ENCODE assay signal across 8 cellular contexts in the genomic region with DNA sequence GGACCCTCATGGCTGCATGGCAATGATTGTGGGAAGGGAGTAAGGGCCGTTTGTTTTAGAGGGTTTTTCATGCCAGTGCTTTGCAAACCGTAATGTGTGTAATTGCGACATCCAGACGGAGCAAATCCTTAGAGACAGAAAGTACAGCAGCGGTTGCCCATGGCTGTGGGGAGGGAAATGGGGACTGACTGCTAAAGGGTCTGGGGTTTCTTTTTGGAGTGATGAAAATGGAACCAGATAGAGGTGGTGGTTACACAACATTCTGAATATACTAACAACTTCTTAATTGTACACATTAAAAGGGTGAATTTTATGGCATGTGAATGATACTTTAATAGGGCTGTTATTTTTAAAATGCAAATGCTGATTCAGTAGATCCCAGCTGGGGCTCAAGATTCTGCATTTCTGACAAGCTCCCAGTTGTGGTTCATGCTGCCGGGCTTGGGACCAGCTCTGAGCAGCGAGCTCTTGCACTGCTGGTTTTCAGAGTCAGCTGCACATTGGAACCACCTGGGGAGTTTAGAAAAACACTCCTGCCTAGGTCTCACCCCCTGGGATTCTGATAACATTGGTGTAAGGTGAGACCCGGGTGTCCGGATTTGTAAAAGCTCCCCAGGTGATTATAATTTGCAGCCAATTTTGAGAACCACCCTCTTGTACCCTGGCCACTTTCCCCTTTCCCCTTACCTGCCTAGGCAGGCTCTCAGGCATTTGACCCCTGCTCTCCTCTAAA. TPM values are rescaled to one million over a fixed set of nuclear protein-coding genes. Genes with fewer than 3 reads are reported as not detected.
DNase-seq lines count a peak whose midpoint lies in the region; ATAC-seq and TF ChIP-seq lines count a peak whose summit lies in the region.

No MANE protein-coding gene starts in this region.

- H3K27ac ChIP-seq in AG04450 (ENCODE audit: low read depth, low read length) (no peak overlapping the region), neuronal stem cell (replicated peaks; ENCODE audit: low read length) (no peak overlapping the region)

- H3K36me3 ChIP-seq in neuronal stem cell (replicated peaks in 1 of 2; ENCODE audit: control insufficient read depth in 2 of 2, insufficient read depth in 2 of 2, low read length in 2 of 2): no peaks in the 10 kb centered on the region

- H3K4me1 Mint-ChIP-seq in activated CD4-positive, alpha-beta memory T cell treated with anti-CD3 and anti-CD28 coated beads for 36 hours (ENCODE audit: low read depth): peaks cover 67% of the 10 kb centered on the region

- H3K23ac ChIP-seq in neuronal stem cell (ENCODE audit: low read depth, low read length, poor library complexity): no peak overlapping the region

- peaks cover 2 to 10% of the 10 kb centered on the region in 2 donors for H3K4me1 ChIP-seq in neuronal stem cell (ENCODE audit: control insufficient read depth in 2 of 2, insufficient read depth in 1 of 2, low read depth in 1 of 2, low read length in 2 of 2)

- peak overlapping the region; percentile 67 for H3K4me3 ChIP-seq in AG04450 (ENCODE audit: low read depth, low read length)
- no peak overlapping the region for H3K4me3 ChIP-seq in neuronal stem cell (ENCODE audit: low read length in 2 of 2)

- no peak overlapping the region for H2BK120ac ChIP-seq in neuronal stem cell (ENCODE audit: low read depth, low read length)

- no peak overlapping the region for H4K8ac ChIP-seq in neuronal stem cell (ENCODE audit: low read depth, low read length)

- H2BK5ac ChIP-seq in neuronal stem cell (ENCODE audit: low read length): no peak overlapping the region

- no peaks in the 10 kb centered on the region for H3K79me1 ChIP-seq in neuronal stem cell (ENCODE audit: low read depth, low read length)

- in situ Hi-C loops in KBM-7 (cut with MboI; ENCODE audit: low pct_unique_long_range_greater_than_20kb, low sequenced_read_pairs): loop anchor here (5.0 kb wide), 1 partner anchor 36 kb away; no protein-coding TSS in a partner anchor

- TF ChIP-seq CTCF in AG04450 (IDR thresholded peaks at IDR 0.05; ENCODE audit: low read depth, low read length): no peak

- no peak overlapping the region for H2AK5ac ChIP-seq in neuronal stem cell (ENCODE audit: low read depth, low read length)

- CTCF ChIA-PET in AG04450 (lab: Charles Lee): interaction anchor here (0.9 to 3.5 kb wide), 7 partner anchors 11 to 101 kb away, joined by 3 to 16 read pairs (median 4); partner anchors contain the start of genes NCBP2L and TSC22D3
- CTCF ChIA-PET in activated CD4-positive, alpha-beta memory T cell treated with anti-CD3 and anti-CD28 coated beads for 36 hours (lab: Charles Lee): interaction anchor here (1.9 to 10.6 kb wide), 2 partner anchors 16 to 41 kb away, joined by 8 to 275 read pairs; no protein-coding TSS in a partner anchor

- no peak overlapping the region for H4K91ac ChIP-seq in neuronal stem cell (ENCODE audit: low read depth, low read length, poor library complexity)

- H3K27ac Mint-ChIP-seq in activated CD4-positive, alpha-beta memory T cell treated with anti-CD3 and anti-CD28 coated beads for 36 hours: peak overlapping the region; percentile 94

- no peaks in the 10 kb centered on the region for H3K9me3 ChIP-seq in AG04450 (ENCODE audit: control insufficient read depth, insufficient read depth, low read length)
- no peaks in the 10 kb centered on the region for H3K9me3 ChIP-seq in neuronal stem cell (replicated peaks in 1 of 2; ENCODE audit: control insufficient read depth in 2 of 2, insufficient read depth in 1 of 2, low read depth in 1 of 2, low read length in 2 of 2)

- no CpG with 5 or more reads among the region's 9 CpGs for WGBS in neuronal stem cell (ENCODE audit: extremely low coverage in 2 of 2, insufficient read length in 2 of 2, insufficient replicate concordance in 1 of 2), 2 donors

- H2BK12ac ChIP-seq in neuronal stem cell (ENCODE audit: low read length): no peak overlapping the region

- DNase-seq in AG04450 (ENCODE audit: low read depth, low spot score): no peak
- peak; percentile 76 for DNase-seq in KBM-7
- peak; percentile 25 for DNase-seq in activated CD4-positive, alpha-beta memory T cell treated with anti-CD3 and anti-CD28 coated beads for 36 hours
- DNase-seq in fibroblast of the conjunctiva (ENCODE audit: low read depth): peak; percentile 53
- no peak for DNase-seq in sciatic nerve (ENCODE audit: low spot score)
- no peak for DNase-seq in neuronal stem cell (ENCODE audit: low spot score)
- DNase-seq in NCI-H1092 (lab: John Stamatoyannopoulos, UW): no peak

- no peak overlapping the region for H3K4ac ChIP-seq in neuronal stem cell (ENCODE audit: low read length)

- H3K14ac ChIP-seq in neuronal stem cell (ENCODE audit: low read length): no peak overlapping the region

- H3K36me3 Mint-ChIP-seq in activated CD4-positive, alpha-beta memory T cell treated with anti-CD3 and anti-CD28 coated beads for 36 hours: no peaks in the 10 kb centered on the region

- H3K27me3 Mint-ChIP-seq in activated CD4-positive, alpha-beta memory T cell treated with anti-CD3 and anti-CD28 coated beads for 36 hours: no peaks in the 10 kb centered on the region

- H3K27me3 ChIP-seq in AG04450 (ENCODE audit: control insufficient read depth, insufficient read depth, low read length): no peaks in the 10 kb centered on the region
- peaks cover 0 to 51% (median 0%) of the 10 kb centered on the region in 3 experiments for H3K27me3 ChIP-seq in neuronal stem cell (ENCODE audit: control insufficient read depth in 3 of 3, insufficient read depth in 3 of 3, low read depth in 1 of 3, low read length in 3 of 3)

- intact Hi-C loops in activated CD4-positive, alpha-beta memory T cell treated with anti-CD3 and anti-CD28 coated beads for 36 hours (cut with micrococcal nuclease): loop anchor here (2.0 kb wide), 1 partner anchor 151 kb away; no protein-coding TSS in a partner anchor
- intact Hi-C loops in sciatic nerve (cut with DNase I): no loop called here

- ATAC-seq in sciatic nerve: peak; percentile 40
- no peak for ATAC-seq in HG03571 (IDR thresholded peaks at IDR 0.05; ENCODE audit: unreplicated experiment)

- no peak overlapping the region for H3K18ac ChIP-seq in neuronal stem cell (ENCODE audit: low read length)

- H3K4me3 Mint-ChIP-seq in activated CD4-positive, alpha-beta memory T cell treated with anti-CD3 and anti-CD28 coated beads for 36 hours: peak overlapping the region; percentile 86

- no peak overlapping the region for H3K4me2 ChIP-seq in neuronal stem cell (ENCODE audit: insufficient read depth, low read length, poor library complexity, severe bottlenecking)

- no peak overlapping the region for H3K9ac ChIP-seq in neuronal stem cell (ENCODE audit: low read depth, low read length, poor library complexity)

- H3K9me3 Mint-ChIP-seq in activated CD4-positive, alpha-beta memory T cell treated with anti-CD3 and anti-CD28 coated beads for 36 hours: no peaks in the 10 kb centered on the region

- H2BK15ac ChIP-seq in neuronal stem cell (ENCODE audit: low read length): no peak overlapping the region

- no peak overlapping the region for H2AFZ ChIP-seq in neuronal stem cell (ENCODE audit: low read length)

- POLR2A ChIA-PET in AG04450 (lab: Yijun Ruan, JAX): interaction anchor here (1.0 kb wide), 1 partner anchor 40 kb away, joined by 3 read pairs; no protein-coding TSS in a partner anchor
- POLR2A ChIA-PET in activated CD4-positive, alpha-beta memory T cell treated with anti-CD3 and anti-CD28 coated beads for 36 hours (lab: Charles Lee): interaction anchor here (0.9 to 7.5 kb wide), 4 partner anchors 10 to 47 kb away, joined by 3 to 253 read pairs (median 13); partner anchors contain the start of gene PRPS1

RNA-seq across cellular contexts. Expression of gene PRPS1, which starts 47.7 kb away (rescaled TPM):
- polyA plus RNA-seq in AG04450 (2011; rRNA removed): 64.2 and 67.9 TPM in 2 replicates
- 38.9 and 52.3 TPM in 2 replicates for polyA minus RNA-seq in AG04450 (2011; rRNA and poly(A)+ RNA removed)
- 100 to 1,000 TPM; 132 to 141 TPM for total RNA-seq in activated CD4-positive, alpha-beta memory T cell treated with anti-CD3 and anti-CD28 coated beads for 36 hours
- total RNA-seq in sciatic nerve: 32.1 TPM
- 67.0 TPM for polyA plus RNA-seq in neuronal stem cell (2013, experiment 1 of 2)
- polyA plus RNA-seq in neuronal stem cell (2013, experiment 2 of 2): 67.3 TPM

Comparison
In these comparisons a context has a peak if more than half of its experiments do, and no peak if none do; other contexts are left out.
1. DNase-seq: peak in KBM-7 (single experiment), activated CD4-positive, alpha-beta memory T cell treated with anti-CD3 and anti-CD28 coated beads for 36 hours (single experiment) and fibroblast of the conjunctiva (single experiment); none in AG04450 (single experiment), sciatic nerve (single experiment), neuronal stem cell (single experiment) and NCI-H1092 (single experiment).